2 cellular contexts compared by ENCODE assay signal in genomic region chr10:97292862-97293198, GRCh38.
TF ChIP-seq lines count a peak whose summit lies in the region.

No MANE protein-coding gene starts in this region.

TF ChIP-seq in A549, 52 proteins besides CTCF, POLR2A, EP300 and RAD21:
- TF ChIP-seq NFE2L2 (conservative IDR thresholded peaks at IDR 0.05; ENCODE audit: low read length) (peak; percentile 41), FOSL2 (IDR thresholded peaks at IDR 0.05) (no peak), FOSL2 (CRISPR knock-in tag; IDR thresholded peaks at IDR 0.05) (peak; percentile 60; the same call in 1 of the 2 replicates), CHD2 (IDR thresholded peaks at IDR 0.05; ENCODE audit: low read length, partially characterized antibody) (no peak)

TF ChIP-seq in GM23338, 12 proteins besides CTCF, POLR2A, EP300 and RAD21:
- TF ChIP-seq ZNF331 (CRISPR knock-in tag; IDR thresholded peaks at IDR 0.05; ENCODE audit: low read depth) = no peak
- no peak for TF ChIP-seq ETS1 (IDR thresholded peaks at IDR 0.05)
